In genomic region chr22:42610211-42610610, GRCh38 we compare ENCODE assay signal across 14 cellular contexts. TPM values are rescaled to one million over a fixed set of nuclear protein-coding genes. Genes with fewer than 3 reads are reported as not detected.
DNase-seq lines count a peak whose midpoint lies in the region; ATAC-seq, FAIRE-seq and TF ChIP-seq lines count a peak whose summit lies in the region.
"Had no signal": no experiment of that assay in that cellular context is flagged by ENCODE, and none has a peak within 500 bp of the region (broad histone marks: within the 10 kb centered on the region; RNA-seq: fewer than 3 reads in every experiment).

No MANE protein-coding gene starts in this region.

- no peaks in the 10 kb centered on the region for H3K9me3 Mint-ChIP-seq in activated CD4-positive, alpha-beta T cell treated with anti-CD3 and anti-CD28 coated beads for 36 hours (ENCODE audit: low read depth)
- no peaks in the 10 kb centered on the region for H3K9me3 Mint-ChIP-seq in activated naive CD8-positive, alpha-beta T cell treated with anti-CD3 and anti-CD28 coated beads, Interleukin-2, amount 10 ng/mL, durations not matched to agents 7 days and 5 days
- peaks cover 11% of the 10 kb centered on the region for H3K9me3 Mint-ChIP-seq in glutamatergic neuron (ENCODE audit: unreplicated experiment)
- no peaks in the 10 kb centered on the region for H3K9me3 Mint-ChIP-seq in stimulated activated naive B cell treated with anti-CD40 and anti-IgM and Interleukin-4, amounts not matched to agents 10 μg/mL and 1 μg/mL and 100 μg/mL, for 72 hours

- no peak overlapping the region for H3K4me3 ChIP-seq in pancreas
- H3K4me3 ChIP-seq: thoracic aorta had no signal

- no peaks in the 10 kb centered on the region for H3K36me3 ChIP-seq in pancreas

- H3K27ac Mint-ChIP-seq in activated CD4-positive, alpha-beta T cell treated with anti-CD3 and anti-CD28 coated beads for 36 hours, result peak overlapping the region; percentile 55
- peak overlapping the region; percentile 51 for H3K27ac Mint-ChIP-seq in activated naive CD8-positive, alpha-beta T cell treated with anti-CD3 and anti-CD28 coated beads, Interleukin-2, amount 10 ng/mL, durations not matched to agents 7 days and 5 days
- H3K27ac Mint-ChIP-seq in glutamatergic neuron (ENCODE audit: unreplicated experiment), result peak overlapping the region; percentile 59
- peak overlapping the region; percentile 56 for H3K27ac Mint-ChIP-seq in stimulated activated naive B cell treated with anti-CD40 and anti-IgM and Interleukin-4, amounts not matched to agents 10 μg/mL and 1 μg/mL and 100 μg/mL, for 72 hours

- no peaks in the 10 kb centered on the region for H3K9me3 ChIP-seq in pancreas
- H3K9me3 ChIP-seq: thoracic aorta had no signal

- H3K4me1 ChIP-seq in pancreas, result peaks cover 22 to 50% (median 31%) of the 10 kb centered on the region in 3 donors

- H3K4me3 Mint-ChIP-seq in activated CD4-positive, alpha-beta T cell treated with anti-CD3 and anti-CD28 coated beads for 36 hours, result no peak overlapping the region
- H3K4me3 Mint-ChIP-seq in activated naive CD8-positive, alpha-beta T cell treated with anti-CD3 and anti-CD28 coated beads, Interleukin-2, amount 10 ng/mL, durations not matched to agents 7 days and 5 days, result no peak overlapping the region
- H3K4me3 Mint-ChIP-seq in glutamatergic neuron (ENCODE audit: unreplicated experiment), result no peak overlapping the region
- no peak overlapping the region for H3K4me3 Mint-ChIP-seq in stimulated activated naive B cell treated with anti-CD40 and anti-IgM and Interleukin-4, amounts not matched to agents 10 μg/mL and 1 μg/mL and 100 μg/mL, for 72 hours

- no peak for DNase-seq in activated CD4-positive, alpha-beta T cell treated with anti-CD3 and anti-CD28 coated beads for 36 hours
- DNase-seq in activated CD4-positive, alpha-beta T cell treated with anti-CD3 and anti-CD28 coated beads for 1 hour, result no peak
- no peak for DNase-seq in activated naive CD8-positive, alpha-beta T cell treated with anti-CD3 and anti-CD28 coated beads, Interleukin-2, amount 10 ng/mL, durations not matched to agents 7 days and 5 days
- no peak for DNase-seq in glutamatergic neuron
- DNase-seq in stimulated activated naive B cell treated with anti-CD40 and anti-IgM and Interleukin-4, amounts not matched to agents 10 μg/mL and 1 μg/mL and 100 μg/mL, for 72 hours, result no peak
- DNase-seq in anterior cingulate cortex (lab: John Stamatoyannopoulos, UW), result no peak
- DNase-seq in pancreas, result no peak
- DNase-seq: DMS79 treated with DMSO at 0.1 percent for 48 hours, NCI-H1105 treated with DMSO at 0.1 percent for 48 hours, NCI-H526 treated with DMSO at 0.1 percent for 48 hours had no signal

- FAIRE-seq in pancreas (lab: Jason Lieb, UNC), result no peak

- peaks cover 67% of the 10 kb centered on the region for H3K4me1 Mint-ChIP-seq in activated CD4-positive, alpha-beta T cell treated with anti-CD3 and anti-CD28 coated beads for 36 hours
- peaks cover 35% of the 10 kb centered on the region for H3K4me1 Mint-ChIP-seq in activated naive CD8-positive, alpha-beta T cell treated with anti-CD3 and anti-CD28 coated beads, Interleukin-2, amount 10 ng/mL, durations not matched to agents 7 days and 5 days
- H3K4me1 Mint-ChIP-seq in glutamatergic neuron (ENCODE audit: low read depth, unreplicated experiment), result peaks cover 15% of the 10 kb centered on the region
- peaks cover 41 to 73% of the 10 kb centered on the region in 2 donors for H3K4me1 Mint-ChIP-seq in stimulated activated naive B cell treated with anti-CD40 and anti-IgM and Interleukin-4, amounts not matched to agents 10 μg/mL and 1 μg/mL and 100 μg/mL, for 72 hours

- peaks cover 43% of the 10 kb centered on the region for H3K36me3 Mint-ChIP-seq in activated CD4-positive, alpha-beta T cell treated with anti-CD3 and anti-CD28 coated beads for 36 hours (ENCODE audit: low read depth)
- H3K36me3 Mint-ChIP-seq in activated naive CD8-positive, alpha-beta T cell treated with anti-CD3 and anti-CD28 coated beads, Interleukin-2, amount 10 ng/mL, durations not matched to agents 7 days and 5 days, result peaks cover 12% of the 10 kb centered on the region
- peaks cover 5% of the 10 kb centered on the region for H3K36me3 Mint-ChIP-seq in glutamatergic neuron (ENCODE audit: unreplicated experiment)
- peaks cover 29 to 38% of the 10 kb centered on the region in 2 donors for H3K36me3 Mint-ChIP-seq in stimulated activated naive B cell treated with anti-CD40 and anti-IgM and Interleukin-4, amounts not matched to agents 10 μg/mL and 1 μg/mL and 100 μg/mL, for 72 hours

- intact Hi-C loops in activated CD4-positive, alpha-beta T cell treated with anti-CD3 and anti-CD28 coated beads for 36 hours (cut with DNase I, micrococcal nuclease), result loop anchor here in 1 of 2 experiments (10.0 kb wide), 2 partner anchors 1165 to 1325 kb away; partner anchors contain the start of genes RANGAP1 and TOB2
- intact Hi-C loops in pancreas (cut with DNase I), result no loop called here

- CTCF ChIA-PET in activated CD4-positive, alpha-beta T cell treated with anti-CD3 and anti-CD28 coated beads for 36 hours (lab: Charles Lee), result interaction anchor here (0.6 to 1.8 kb wide), 2 partner anchors 14 to 43 kb away, joined by 4 to 6 read pairs; no protein-coding TSS in a partner anchor

- POLR2A ChIA-PET in activated CD4-positive, alpha-beta T cell treated with anti-CD3 and anti-CD28 coated beads for 36 hours (lab: Charles Lee), result no interaction called here
- POLR2A ChIA-PET in activated naive CD8-positive, alpha-beta T cell treated with anti-CD3 and anti-CD28 coated beads, Interleukin-2, amount 10 ng/mL, durations not matched to agents 7 days and 5 days (lab: Charles Lee), result no interaction called here

- peak overlapping the region in 2 of 4 donors; percentile 68 to 70 for H3K27ac ChIP-seq in pancreas
- H3K27ac ChIP-seq: thoracic aorta had no signal

- TF ChIP-seq CTCF in glutamatergic neuron (IDR thresholded peaks at IDR 0.05; ENCODE audit: partially characterized antibody, unreplicated experiment), result no peak
- no peak for TF ChIP-seq CTCF in pancreas (IDR thresholded peaks at IDR 0.05)

- H3K27me3 ChIP-seq in pancreas, result no peaks in the 10 kb centered on the region

- WGBS in pancreas, 2 donors, result 55 to 58% methylated on average over 5 of the region's 5 CpGs

- H3K27me3 Mint-ChIP-seq in activated CD4-positive, alpha-beta T cell treated with anti-CD3 and anti-CD28 coated beads for 36 hours, result no peaks in the 10 kb centered on the region
- H3K27me3 Mint-ChIP-seq in activated naive CD8-positive, alpha-beta T cell treated with anti-CD3 and anti-CD28 coated beads, Interleukin-2, amount 10 ng/mL, durations not matched to agents 7 days and 5 days, result no peaks in the 10 kb centered on the region
- peaks cover 10% of the 10 kb centered on the region for H3K27me3 Mint-ChIP-seq in glutamatergic neuron (ENCODE audit: unreplicated experiment)
- no peaks in the 10 kb centered on the region for H3K27me3 Mint-ChIP-seq in stimulated activated naive B cell treated with anti-CD40 and anti-IgM and Interleukin-4, amounts not matched to agents 10 μg/mL and 1 μg/mL and 100 μg/mL, for 72 hours

- ATAC-seq in activated CD4-positive, alpha-beta T cell treated with anti-CD3 and anti-CD28 coated beads for 36 hours, result no peak
- no peak for ATAC-seq in activated naive CD8-positive, alpha-beta T cell treated with anti-CD3 and anti-CD28 coated beads, Interleukin-2, amount 10 ng/mL, durations not matched to agents 7 days and 5 days (ENCODE audit: low read depth)
- ATAC-seq in stimulated activated naive B cell treated with anti-CD40 and anti-IgM and Interleukin-4, amounts not matched to agents 10 μg/mL and 1 μg/mL and 100 μg/mL, for 72 hours (replicated peaks), result no peak
- ATAC-seq in HG03045 (IDR thresholded peaks at IDR 0.05; ENCODE audit: unreplicated experiment) (no peak), pancreas (no peak)
- ATAC-seq: SK-N-SH treated with all-trans-retinoic acid at 6 μM for 48 hours had no signal

RNA-seq across cellular contexts. Expression of gene POLDIP3, which starts 4.5 kb away (rescaled TPM):
- 10 to 100 TPM; 77.6 to 88.6 TPM for total RNA-seq in activated CD4-positive, alpha-beta T cell treated with anti-CD3 and anti-CD28 coated beads for 36 hours
- 10 to 100 TPM; 84.7 to 86.0 TPM for total RNA-seq in activated naive CD8-positive, alpha-beta T cell treated with anti-CD3 and anti-CD28 coated beads, Interleukin-2, amount 10 ng/mL, durations not matched to agents 7 days and 5 days
- 52.8 TPM for total RNA-seq in glutamatergic neuron (ENCODE audit: unreplicated experiment)
- total RNA-seq in pancreas, result 10 to 100 TPM; 23.3 to 35.2 (median 28.7) TPM
- 10 to 100 TPM; 14.6 to 28.6 TPM for polyA plus RNA-seq in pancreas

RNA-seq across cellular contexts. Expression of gene ATP5MGL, which starts 30.2 kb away (rescaled TPM):
- total RNA-seq in activated CD4-positive, alpha-beta T cell treated with anti-CD3 and anti-CD28 coated beads for 36 hours, result under 1 TPM; 0.54 to 0.69 TPM
- total RNA-seq in activated naive CD8-positive, alpha-beta T cell treated with anti-CD3 and anti-CD28 coated beads, Interleukin-2, amount 10 ng/mL, durations not matched to agents 7 days and 5 days, result 1 to 10 TPM; 1.3 to 1.9 TPM
- 1.1 TPM for total RNA-seq in glutamatergic neuron (ENCODE audit: unreplicated experiment)
- under 1 TPM in 5 of 6 donors, not detected in 1; 0.24 to 0.60 (median 0.34) TPM for total RNA-seq in pancreas
- under 1 TPM in 1 of 2 donors, not detected in 1; 0.34 TPM for polyA plus RNA-seq in pancreas
- total RNA-seq: A172, thoracic aorta had no signal

RNA-seq across cellular contexts. Expression of gene CYB5R3, which starts 39.0 kb away (rescaled TPM):
- 100 to 1,000 TPM in 1 of 2 experiments, 10 to 100 TPM in 1; 79.5 to 101 TPM for total RNA-seq in activated CD4-positive, alpha-beta T cell treated with anti-CD3 and anti-CD28 coated beads for 36 hours
- 10 to 100 TPM; 61.3 to 65.4 TPM for total RNA-seq in activated naive CD8-positive, alpha-beta T cell treated with anti-CD3 and anti-CD28 coated beads, Interleukin-2, amount 10 ng/mL, durations not matched to agents 7 days and 5 days
- total RNA-seq in glutamatergic neuron (ENCODE audit: unreplicated experiment) (148 TPM), pancreas (10 to 100 TPM; 32.6 to 76.4 (median 43.6) TPM)
- polyA plus RNA-seq in pancreas, result 100 to 1,000 TPM in 1 of 2 donors, 10 to 100 TPM in 1; 53.6 to 105 TPM

RNA-seq across cellular contexts. Expression of gene SERHL2, which starts 56.5 kb away (rescaled TPM):
- total RNA-seq in activated CD4-positive, alpha-beta T cell treated with anti-CD3 and anti-CD28 coated beads for 36 hours, result 1 to 10 TPM in 1 of 2 experiments, under 1 TPM in 1; 0.78 to 2.1 TPM
- 1 to 10 TPM; 1.0 to 2.2 TPM for total RNA-seq in activated naive CD8-positive, alpha-beta T cell treated with anti-CD3 and anti-CD28 coated beads, Interleukin-2, amount 10 ng/mL, durations not matched to agents 7 days and 5 days
- total RNA-seq in glutamatergic neuron (ENCODE audit: unreplicated experiment) (4.4 TPM), pancreas (1 to 10 TPM in 1 of 6 donors, under 1 TPM in 5; 0.23 to 2.0 (median 0.69) TPM)
- polyA plus RNA-seq in pancreas, result 1 to 10 TPM in 1 of 2 donors, under 1 TPM in 1; 0.76 to 3.6 TPM
- total RNA-seq: A172 had no signal
